Comparison of ENCODE assay signal across 15 cellular contexts in genomic region chr15:67197364-67197695, GRCh38. TPM values are rescaled to one million over a fixed set of nuclear protein-coding genes. Genes with fewer than 3 reads are reported as not detected.
DNase-seq lines count a peak whose midpoint lies in the region; ATAC-seq and TF ChIP-seq lines count a peak whose summit lies in the region.
"Had no signal": no experiment of that assay in that cellular context is flagged by ENCODE, and none has a peak within 500 bp of the region (broad histone marks: within the 10 kb centered on the region; RNA-seq: fewer than 3 reads in every experiment).

No MANE protein-coding gene starts in this region.

- peaks cover 19% of the 10 kb centered on the region for H3K4me1 Mint-ChIP-seq in activated T-cell treated with anti-CD3 and anti-CD28 coated beads, Interleukin-2, amount 50 U/mL, for 24 hours (ENCODE audit: low read depth)
- H3K4me1 Mint-ChIP-seq in activated CD4-positive, alpha-beta memory T cell treated with anti-CD3 and anti-CD28 coated beads for 36 hours (ENCODE audit: low read depth), result peaks cover 16% of the 10 kb centered on the region
- H3K4me1 Mint-ChIP-seq in stimulated activated effector memory CD8-positive, alpha-beta T cell treated with anti-CD3 and anti-CD28 coated beads, Interleukin-12 subunit alpha, Interleukin-12 subunit beta, amount 100 ng/mL, for 72 hours, result peaks cover 27% of the 10 kb centered on the region

- H3K4me3 ChIP-seq in body of pancreas, result no peak overlapping the region
- H3K4me3 ChIP-seq: upper lobe of left lung had no signal

- WGBS in body of pancreas, 2 donors, result 91 to 92% methylated on average over 2 of the region's 2 CpGs

- H3K36me3 ChIP-seq in body of pancreas (replicated peaks in 1 of 2; ENCODE audit: insufficient read depth in 1 of 2, low read depth in 2 of 2), result no peaks in the 10 kb centered on the region

- peaks cover 96% of the 10 kb centered on the region for H3K36me3 Mint-ChIP-seq in activated T-cell treated with anti-CD3 and anti-CD28 coated beads, Interleukin-2, amount 50 U/mL, for 24 hours (ENCODE audit: low read depth)
- H3K36me3 Mint-ChIP-seq in activated CD4-positive, alpha-beta memory T cell treated with anti-CD3 and anti-CD28 coated beads for 36 hours, result peaks cover 33% of the 10 kb centered on the region
- peaks cover 82% of the 10 kb centered on the region for H3K36me3 Mint-ChIP-seq in stimulated activated effector memory CD8-positive, alpha-beta T cell treated with anti-CD3 and anti-CD28 coated beads, Interleukin-12 subunit alpha, Interleukin-12 subunit beta, amount 100 ng/mL, for 72 hours

- POLR2A ChIA-PET in activated CD4-positive, alpha-beta memory T cell treated with anti-CD3 and anti-CD28 coated beads for 36 hours (lab: Charles Lee), result no interaction called here

- intact Hi-C loops in activated CD4-positive, alpha-beta memory T cell treated with anti-CD3 and anti-CD28 coated beads for 36 hours (cut with micrococcal nuclease), result no loop called here
- intact Hi-C loops in body of pancreas (cut with DNase I), result no loop called here

- H3K27ac ChIP-seq in body of pancreas, result peak overlapping the region in 1 of 4 donors; percentile 20
- H3K27ac ChIP-seq: upper lobe of left lung had no signal

- no peak for TF ChIP-seq POLR2A in body of pancreas (IDR thresholded peaks at IDR 0.05)

- H3K27me3 ChIP-seq in body of pancreas, result no peaks in the 10 kb centered on the region
- H3K27me3 ChIP-seq: foreskin keratinocyte, upper lobe of left lung had no signal

- TF ChIP-seq CTCF in body of pancreas (IDR thresholded peaks at IDR 0.05), result no peak

- no peak for ATAC-seq in stimulated activated effector memory CD8-positive, alpha-beta T cell treated with anti-CD3 and anti-CD28 coated beads, Interleukin-12 subunit alpha, Interleukin-12 subunit beta, amount 100 ng/mL, for 72 hours
- ATAC-seq in GM21381 (IDR thresholded peaks at IDR 0.05; ENCODE audit: unreplicated experiment) (no peak), body of pancreas (no peak)

- CTCF ChIA-PET in activated CD4-positive, alpha-beta memory T cell treated with anti-CD3 and anti-CD28 coated beads for 36 hours (lab: Charles Lee), result no interaction called here

- H3K4me1 ChIP-seq in body of pancreas, result peaks cover 11% of the 10 kb centered on the region
- H3K4me1 ChIP-seq: foreskin keratinocyte had no signal

- H3K27ac Mint-ChIP-seq in activated T-cell treated with anti-CD3 and anti-CD28 coated beads, Interleukin-2, amount 50 U/mL, for 24 hours, result peak overlapping the region; percentile 35
- H3K27ac Mint-ChIP-seq in activated CD4-positive, alpha-beta memory T cell treated with anti-CD3 and anti-CD28 coated beads for 36 hours, result peak overlapping the region; percentile 55
- peak overlapping the region; percentile 67 for H3K27ac Mint-ChIP-seq in stimulated activated effector memory CD8-positive, alpha-beta T cell treated with anti-CD3 and anti-CD28 coated beads, Interleukin-12 subunit alpha, Interleukin-12 subunit beta, amount 100 ng/mL, for 72 hours

- H3K9me3 ChIP-seq in body of pancreas, result no peaks in the 10 kb centered on the region
- H3K9me3 ChIP-seq: upper lobe of left lung had no signal

- DNase-seq in activated T-cell treated with anti-CD3 and anti-CD28 coated beads, Interleukin-2, amount 50 U/mL, for 24 hours, result peak; percentile 30
- DNase-seq in activated T-cell treated with anti-CD3 and anti-CD28 coated beads for 4 hours (no peak), iPS-NIHi7 (ENCODE audit: extremely low spot score) (peak; percentile 9), body of pancreas (no peak), GM03348 (ENCODE audit: low spot score) (no peak)
- no peak for DNase-seq in activated CD4-positive, alpha-beta memory T cell treated with anti-CD3 and anti-CD28 coated beads for 36 hours
- no peak for DNase-seq in stimulated activated effector memory CD8-positive, alpha-beta T cell treated with anti-CD3 and anti-CD28 coated beads, Interleukin-12 subunit alpha, Interleukin-12 subunit beta, amount 100 ng/mL, for 72 hours (ENCODE audit: low spot score in 2 of 2)
- DNase-seq: DMS 273 treated with DMSO at 0.1 percent for 48 hours, islet precursor cell, KG1, NCI-H146, NCI-H69, upper lobe of left lung had no signal

- H3K4me3 Mint-ChIP-seq in activated T-cell treated with anti-CD3 and anti-CD28 coated beads, Interleukin-2, amount 50 U/mL, for 24 hours, result no peak overlapping the region
- no peak overlapping the region for H3K4me3 Mint-ChIP-seq in activated CD4-positive, alpha-beta memory T cell treated with anti-CD3 and anti-CD28 coated beads for 36 hours
- H3K4me3 Mint-ChIP-seq in stimulated activated effector memory CD8-positive, alpha-beta T cell treated with anti-CD3 and anti-CD28 coated beads, Interleukin-12 subunit alpha, Interleukin-12 subunit beta, amount 100 ng/mL, for 72 hours, result no peak overlapping the region

- no peaks in the 10 kb centered on the region for H3K27me3 Mint-ChIP-seq in activated T-cell treated with anti-CD3 and anti-CD28 coated beads, Interleukin-2, amount 50 U/mL, for 24 hours
- H3K27me3 Mint-ChIP-seq in activated CD4-positive, alpha-beta memory T cell treated with anti-CD3 and anti-CD28 coated beads for 36 hours, result no peaks in the 10 kb centered on the region

- no peaks in the 10 kb centered on the region for H3K9me3 Mint-ChIP-seq in activated T-cell treated with anti-CD3 and anti-CD28 coated beads, Interleukin-2, amount 50 U/mL, for 24 hours
- no peaks in the 10 kb centered on the region for H3K9me3 Mint-ChIP-seq in activated CD4-positive, alpha-beta memory T cell treated with anti-CD3 and anti-CD28 coated beads for 36 hours
- no peaks in the 10 kb centered on the region for H3K9me3 Mint-ChIP-seq in stimulated activated effector memory CD8-positive, alpha-beta T cell treated with anti-CD3 and anti-CD28 coated beads, Interleukin-12 subunit alpha, Interleukin-12 subunit beta, amount 100 ng/mL, for 72 hours

RNA-seq across cellular contexts. Expression of gene AAGAB, which starts 57.1 kb away (rescaled TPM):
- total RNA-seq in activated CD4-positive, alpha-beta memory T cell treated with anti-CD3 and anti-CD28 coated beads for 36 hours, result 10 to 100 TPM; 52.3 to 57.0 TPM
- total RNA-seq in body of pancreas, result 10 to 100 TPM; 12.5 to 13.5 TPM

RNA-seq across cellular contexts. Expression of gene IQCH, which starts 57.3 kb away (rescaled TPM):
- total RNA-seq in activated CD4-positive, alpha-beta memory T cell treated with anti-CD3 and anti-CD28 coated beads for 36 hours, result 1 to 10 TPM; 1.6 to 2.8 TPM
- 1 to 10 TPM; 1.6 to 6.7 TPM for total RNA-seq in body of pancreas

Comparison
In these comparisons a context has a peak if more than half of its experiments do, and no peak if none do; other contexts are left out.
1. DNase-seq: peak in activated T-cell treated with anti-CD3 and anti-CD28 coated beads, Interleukin-2, amount 50 U/mL, for 24 hours (single experiment) and iPS-NIHi7 (single experiment); none in activated T-cell treated with anti-CD3 and anti-CD28 coated beads for 4 hours (single experiment), activated CD4-positive, alpha-beta memory T cell treated with anti-CD3 and anti-CD28 coated beads for 36 hours (single experiment), stimulated activated effector memory CD8-positive, alpha-beta T cell treated with anti-CD3 and anti-CD28 coated beads, Interleukin-12 subunit alpha, Interleukin-12 subunit beta, amount 100 ng/mL, for 72 hours (0 of 2), body of pancreas (0 of 4) and GM03348 (single experiment).
2. Peak in every context shown above with its lines, with median percentiles within 50 percentile points of each other: H3K27ac Mint-ChIP-seq.